ENCODE assay signal across 26 cellular contexts in the genomic region with DNA sequence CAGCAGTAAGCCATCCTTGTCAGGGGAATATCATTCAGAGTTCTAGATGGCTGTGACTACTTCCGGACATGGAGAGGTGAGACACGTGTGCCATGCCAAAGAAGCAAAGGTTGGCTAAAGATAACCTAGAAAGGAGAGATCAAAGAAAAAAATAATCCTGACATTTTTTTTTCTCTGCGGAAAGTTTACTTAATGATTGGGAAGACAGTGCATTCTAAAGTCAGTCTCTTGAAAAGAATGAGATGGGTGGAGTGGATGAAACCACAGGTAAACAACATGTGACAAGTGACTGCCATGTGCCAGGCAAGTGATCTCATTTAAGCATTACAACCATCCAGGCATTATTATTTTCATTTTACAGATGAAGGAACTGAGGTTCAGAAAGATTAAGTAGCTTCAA.
"Had no signal": no experiment of that assay in that cellular context is flagged by ENCODE, and none has a peak within 500 bp of the region (broad histone marks: within the 10 kb centered on the region; RNA-seq: fewer than 3 reads in every experiment).

No MANE protein-coding gene starts in this region.

- ATAC-seq: activated CD8-positive, alpha-beta T cell treated with anti-CD3 and anti-CD28 coated beads for 36 hours; activated T-cell treated with anti-CD3 and anti-CD28 coated beads, Interleukin-2, amount 50 U/mL, for 72 hours; activated T-helper 17 cell treated with anti-CD3 and anti-CD28 coated beads, Interleukin-2, amount 50 U/mL, for 72 hours; Panc1 had no signal

- DNase-seq: activated CD4-positive, alpha-beta T cell treated with anti-CD3 and anti-CD28 coated beads, Interleukin-2, amount 10 ng/mL, durations not matched to agents 24 days and 14 days; activated CD4-positive, alpha-beta T cell treated with anti-CD3 and anti-CD28 coated beads, Interleukin-2, amount 50 U/mL, for 4 hours; activated CD8-positive, alpha-beta T cell treated with anti-CD3 and anti-CD28 coated beads for 36 hours; activated effector memory CD4-positive, alpha-beta T cell treated with anti-CD3 and anti-CD28 coated beads, Interleukin-2, amount 50 U/mL, for 16 hours; activated naive CD4-positive, alpha-beta T cell; activated naive CD4-positive, alpha-beta T cell treated with anti-CD3 and anti-CD28 coated beads, Interleukin-2, amount 50 U/mL, for 16 hours; activated naive CD8-positive, alpha-beta T cell treated with anti-CD3 and anti-CD28 coated beads for 36 hours; activated T-cell treated with anti-CD3 and anti-CD28 coated beads, Interleukin-2, amount 50 U/mL, for 1 hour; activated T-cell treated with anti-CD3 and anti-CD28 coated beads, Interleukin-2, amount 50 U/mL, for 72 hours; amniotic stem cell; aorta; brain microvascular endothelial cell; Kasumi-1; KG1; MM.1S; MV-4-11; NCI-H1092; NCI-H1436 treated with DMSO at 0.1 percent for 48 hours; NCI-H1694 treated with DMSO at 0.1 percent for 48 hours; NCI-H2081; NCI-H446; NCI-H524 treated with DMSO at 0.1 percent for 48 hours; SHP77; SJCRH30 had no signal
